In genomic region chr17:17239832-17240231, GRCh38 we compare ENCODE assay signal across 27 cellular contexts. TPM values are rescaled to one million over a fixed set of nuclear protein-coding genes. Genes with fewer than 3 reads are reported as not detected.
DNase-seq lines count a peak whose midpoint lies in the region; ATAC-seq, FAIRE-seq and TF ChIP-seq lines count a peak whose summit lies in the region.
"Had no signal": no experiment of that assay in that cellular context is flagged by ENCODE, and none has a peak within 500 bp of the region (broad histone marks: within the 10 kb centered on the region; RNA-seq: fewer than 3 reads in every experiment).

No MANE protein-coding gene starts in this region.

- H3K9me3 ChIP-seq in OCI-LY1 (ENCODE audit: low read length) (no peaks in the 10 kb centered on the region), K562 (replicated peaks; ENCODE audit: control insufficient read depth, insufficient read depth, low read depth, low read length) (no peaks in the 10 kb centered on the region), SK-N-SH (no peaks in the 10 kb centered on the region)
- H3K9me3 ChIP-seq: BE2C, left ventricle myocardium inferior, SJSA1, thyroid gland had no signal

- intact Hi-C loops in K562 (cut with micrococcal nuclease): no loop called here

- peaks cover 26% of the 10 kb centered on the region for H3K4me1 ChIP-seq in OCI-LY1 (ENCODE audit: insufficient read depth, low read length, severe bottlenecking)
- H3K4me1 ChIP-seq in K562 (replicated peaks in 1 of 2; ENCODE audit: control insufficient read depth in 2 of 2, insufficient read depth in 2 of 2, low read length in 2 of 2): peaks cover 8 to 11% of the 10 kb centered on the region in 2 experiments; a peak in 4 of 5 replicates
- H3K4me1 ChIP-seq in SK-N-SH (ENCODE audit: control insufficient read depth in 1 of 2, insufficient read depth in 2 of 2, low read depth in 1 of 2, low read length in 1 of 2): peaks cover 4 to 12% of the 10 kb centered on the region in 2 experiments; a peak in 3 of 4 replicates
- H3K4me1 ChIP-seq: BE2C had no signal

- no peak for FAIRE-seq in K562 (lab: Jason Lieb, UNC)
- FAIRE-seq: H54 had no signal

- H3K9me2 ChIP-seq in OCI-LY1 (ENCODE audit: low read depth, low read length): no peaks in the 10 kb centered on the region
- no peaks in the 10 kb centered on the region for H3K9me2 ChIP-seq in SK-N-SH

- H3K4me3 ChIP-seq in OCI-LY1 (ENCODE audit: low read depth, low read length, poor library complexity, severe bottlenecking) (no peak overlapping the region), K562 (no peak overlapping the region), SK-N-SH (ENCODE audit: low read depth in 2 of 2, low read length in 1 of 2) (no peak overlapping the region)
- H3K4me3 ChIP-seq: left ventricle myocardium inferior, SJSA1, thyroid gland had no signal

- H4K20me1 ChIP-seq in OCI-LY1 (ENCODE audit: insufficient read depth, low read length): no peaks in the 10 kb centered on the region
- peaks cover 17% of the 10 kb centered on the region for H4K20me1 ChIP-seq in K562 (replicated peaks; ENCODE audit: control insufficient read depth, insufficient read depth, low read length)
- peaks cover 14% of the 10 kb centered on the region for H4K20me1 ChIP-seq in SK-N-SH (ENCODE audit: insufficient read depth)

- H2AFZ ChIP-seq in OCI-LY1 (ENCODE audit: low read length) (no peak overlapping the region), K562 (ENCODE audit: low read depth, low read length) (peak overlapping the region; percentile 70), SK-N-SH (ENCODE audit: low read depth) (no peak overlapping the region)

- 7% methylated on average over 1 of the region's 1 CpG for WGBS in K562 (ENCODE audit: insufficient coverage, low coverage, missing lambda C conversion rate)
- WGBS in SK-N-SH (ENCODE audit: low lambda C conversion rate): 80% methylated on average over 1 of the region's 1 CpG

- H3K9me1 ChIP-seq in K562 (ENCODE audit: control insufficient read depth, insufficient read depth, low read length): peaks cover 2% of the 10 kb centered on the region

- CTCF ChIA-PET in K562 (lab: Yijun Ruan, JAX; ENCODE audit: low intra/inter-chr PET ratio) (no interaction called here), SK-N-SH (lab: Yijun Ruan, JAX) (interaction anchor here (1.0 kb wide), 1 partner anchor 31 kb away, joined by 3 read pairs; no protein-coding TSS in a partner anchor)

- no peak for ATAC-seq in K562
- ATAC-seq: activated CD8-positive, alpha-beta memory T cell treated with anti-CD3 and anti-CD28 coated beads, Interleukin-2, amount 10 ng/mL, durations not matched to agents 7 days and 5 days; T-helper 17 cell had no signal

- H3K27me3 ChIP-seq in OCI-LY1 (ENCODE audit: insufficient read depth, low read length) (no peaks in the 10 kb centered on the region), K562 (ENCODE audit: control insufficient read depth in 2 of 2, insufficient read depth in 2 of 2, low read length in 2 of 2) (no peaks in the 10 kb centered on the region), SK-N-SH (ENCODE audit: insufficient read depth) (no peaks in the 10 kb centered on the region)
- H3K27me3 ChIP-seq: BE2C, SJSA1, thyroid gland had no signal

- H3K27me3 Mint-ChIP-seq in activated naive CD4-positive, alpha-beta T cell treated with anti-CD3 and anti-CD28 coated beads, Interleukin-2, amount 50 U/mL, for 24 hours: no peaks in the 10 kb centered on the region
- no peaks in the 10 kb centered on the region for H3K27me3 Mint-ChIP-seq in type B pancreatic cell
- H3K27me3 Mint-ChIP-seq: activated CD8-positive, alpha-beta memory T cell treated with anti-CD3 and anti-CD28 coated beads, Interleukin-2, amount 10 ng/mL, durations not matched to agents 7 days and 5 days; stimulated activated naive CD8-positive, alpha-beta T cell treated with anti-CD3 and anti-CD28 coated beads, Interleukin-15, Interleukin-2, amounts not matched to agents 100 ng/mL and 50 ng/mL, for 24 hours; T-helper 17 cell had no signal

- no peak for DNase-seq in activated naive CD4-positive, alpha-beta T cell treated with Interleukin-2 at 50 U/mL for 16 hours
- DNase-seq in K562 (ENCODE audit: extremely low read depth in 1 of 4, low spot score in 3 of 4) (peak in 2 of 4 experiments; percentile 32 to 34), type B pancreatic cell (ENCODE audit: extremely low spot score, unreplicated experiment) (no peak), SK-N-SH (no peak), retina (no peak)
- DNase-seq: ACHN; activated CD4-positive, alpha-beta T cell treated with anti-CD3 and anti-CD28 coated beads, Interleukin-2, amount 10 ng/mL, durations not matched to agents 24 days and 14 days; activated CD8-positive, alpha-beta memory T cell treated with anti-CD3 and anti-CD28 coated beads, Interleukin-2, amount 10 ng/mL, durations not matched to agents 7 days and 5 days; activated gamma-delta T cell treated with Interleukin-2 at 50 U/mL for 16 hours; BE2C; COR-L47; DMS79; GDM1; islet precursor cell; left ventricle myocardium inferior; mesendoderm; NCI-H1105 treated with DMSO at 0.1 percent for 48 hours; NCI-H1930; NCI-H69; T-helper 17 cell; thyroid gland; WERI-Rb-1 had no signal

- peak overlapping the region; percentile 58 for H3K4me3 Mint-ChIP-seq in activated naive CD4-positive, alpha-beta T cell treated with anti-CD3 and anti-CD28 coated beads, Interleukin-2, amount 50 U/mL, for 24 hours
- H3K4me3 Mint-ChIP-seq in type B pancreatic cell: peak overlapping the region; percentile 76

- BruUV-seq in K562 (replicated peaks; lab: Mats Ljungman, UMichigan): no TSS peak

- H3K4me2 ChIP-seq in OCI-LY1 (ENCODE audit: low read length) (no peak overlapping the region), K562 (ENCODE audit: insufficient read depth, low read length) (no peak overlapping the region), SK-N-SH (no peak overlapping the region)

- H3F3A ChIP-seq in OCI-LY1 (ENCODE audit: insufficient read depth, low read length): no peaks in the 10 kb centered on the region
- H3F3A ChIP-seq in SK-N-SH (replicated peaks; ENCODE audit: insufficient read depth): no peaks in the 10 kb centered on the region

- TF ChIP-seq CTCF in OCI-LY1 (IDR thresholded peaks at IDR 0.05; ENCODE audit: low read length) (no peak), K562 (IDR thresholded peaks at IDR 0.05 in 2 of 3, conservative IDR thresholded peaks at IDR 0.05 in 1 of 3; ENCODE audit: insufficient read depth in 2 of 3, low read depth in 1 of 3, low read length in 3 of 3) (no peak), type B pancreatic cell (conservative IDR thresholded peaks at IDR 0.05) (no peak), SK-N-SH (IDR thresholded peaks at IDR 0.05) (no peak)

- peaks cover 30% of the 10 kb centered on the region for H3K4me1 Mint-ChIP-seq in activated naive CD4-positive, alpha-beta T cell treated with anti-CD3 and anti-CD28 coated beads, Interleukin-2, amount 50 U/mL, for 24 hours
- peaks cover 16% of the 10 kb centered on the region for H3K4me1 Mint-ChIP-seq in type B pancreatic cell (ENCODE audit: unreplicated experiment)

- no peaks in the 10 kb centered on the region for H3K36me3 Mint-ChIP-seq in activated naive CD4-positive, alpha-beta T cell treated with anti-CD3 and anti-CD28 coated beads, Interleukin-2, amount 50 U/mL, for 24 hours
- H3K36me3 Mint-ChIP-seq in type B pancreatic cell: no peaks in the 10 kb centered on the region
- H3K36me3 Mint-ChIP-seq: activated CD8-positive, alpha-beta memory T cell treated with anti-CD3 and anti-CD28 coated beads, Interleukin-2, amount 10 ng/mL, durations not matched to agents 7 days and 5 days had no signal

- H3K27ac ChIP-seq in OCI-LY1 (ENCODE audit: low read depth, low read length, poor library complexity, severe bottlenecking): peak overlapping the region; percentile 1
- H3K27ac ChIP-seq in K562 (ENCODE audit: extremely low read depth, low read depth, low read length): peak overlapping the region; percentile 50; the same call in 1 of the 3 replicates
- H3K27ac ChIP-seq in SK-N-SH (ENCODE audit: low read depth in 2 of 2, low read length in 1 of 2): no peak overlapping the region
- H3K27ac ChIP-seq: left ventricle myocardium inferior, SJSA1, thyroid gland, WERI-Rb-1 had no signal

- H3K9ac ChIP-seq in OCI-LY1 (ENCODE audit: low read length) (no peak overlapping the region), K562 (ENCODE audit: insufficient read depth in 1 of 2, low read depth in 2 of 2, low read length in 2 of 2) (peak overlapping the region in 1 of 2 experiments; percentile 16; a peak in 1 of 4 replicates), SK-N-SH (no peak overlapping the region)

- TF ChIP-seq POLR2A in K562 (conservative IDR thresholded peaks at IDR 0.05): no peak

- H3K36me3 ChIP-seq in OCI-LY1 (ENCODE audit: insufficient read depth, low read length) (peaks cover 8% of the 10 kb centered on the region; the same call in 1 of the 2 replicates), K562 (ENCODE audit: control insufficient read depth, insufficient read depth, low read length) (peaks cover 6% of the 10 kb centered on the region; the same call in 1 of the 3 replicates), SK-N-SH (replicated peaks in 1 of 2; ENCODE audit: control insufficient read depth in 1 of 2, insufficient read depth in 2 of 2, low read length in 1 of 2) (no peaks in the 10 kb centered on the region)
- H3K36me3 ChIP-seq: BE2C, left ventricle myocardium inferior, SJSA1, thyroid gland had no signal

- no peak for TF ChIP-seq RAD21 in K562 (CRISPR knock-in tag; conservative IDR thresholded peaks at IDR 0.05 in 1 of 2, IDR thresholded peaks at IDR 0.05 in 1 of 2)
- no peak for TF ChIP-seq RAD21 in SK-N-SH (IDR thresholded peaks at IDR 0.05; ENCODE audit: low read length)

- no peak overlapping the region for H3K27ac Mint-ChIP-seq in activated naive CD4-positive, alpha-beta T cell treated with anti-CD3 and anti-CD28 coated beads, Interleukin-2, amount 50 U/mL, for 24 hours
- H3K27ac Mint-ChIP-seq in type B pancreatic cell: no peak overlapping the region
- H3K27ac Mint-ChIP-seq: activated CD4-positive, alpha-beta T cell treated with anti-CD3 and anti-CD28 coated beads, Interleukin-2, amount 10 ng/mL, durations not matched to agents 24 days and 14 days; activated CD8-positive, alpha-beta memory T cell treated with anti-CD3 and anti-CD28 coated beads, Interleukin-2, amount 10 ng/mL, durations not matched to agents 7 days and 5 days; stimulated activated naive CD8-positive, alpha-beta T cell treated with anti-CD3 and anti-CD28 coated beads, Interleukin-15, Interleukin-2, amounts not matched to agents 100 ng/mL and 50 ng/mL, for 24 hours; T-helper 17 cell had no signal

- no peaks in the 10 kb centered on the region for H3K9me3 Mint-ChIP-seq in activated naive CD4-positive, alpha-beta T cell treated with anti-CD3 and anti-CD28 coated beads, Interleukin-2, amount 50 U/mL, for 24 hours
- no peaks in the 10 kb centered on the region for H3K9me3 Mint-ChIP-seq in type B pancreatic cell
- H3K9me3 Mint-ChIP-seq: activated CD4-positive, alpha-beta T cell treated with anti-CD3 and anti-CD28 coated beads, Interleukin-2, amount 10 ng/mL, durations not matched to agents 24 days and 14 days; stimulated activated naive CD8-positive, alpha-beta T cell treated with anti-CD3 and anti-CD28 coated beads, Interleukin-15, Interleukin-2, amounts not matched to agents 100 ng/mL and 50 ng/mL, for 24 hours had no signal

- POLR2A ChIA-PET in K562 (lab: Yijun Ruan, JAX) (no interaction called here), SK-N-SH (lab: Yijun Ruan, JAX) (no interaction called here)

- H3K79me2 ChIP-seq in OCI-LY1 (ENCODE audit: insufficient read depth, low read length) (peaks cover 18% of the 10 kb centered on the region; the same call in 1 of the 2 replicates), K562 (ENCODE audit: control insufficient read depth, insufficient read depth, low read length) (peaks cover 23% of the 10 kb centered on the region), SK-N-SH (ENCODE audit: insufficient read depth) (peaks cover 21% of the 10 kb centered on the region)

- TF ChIP-seq EP300 in K562 (IDR thresholded peaks at IDR 0.05; ENCODE audit: low read length) (no peak), SK-N-SH (IDR thresholded peaks at IDR 0.05; ENCODE audit: borderline replicate concordance in 1 of 2, low read depth in 1 of 2, low read length in 1 of 2) (no peak)

- in situ Hi-C loops in K562 (cut with MboI): no loop called here

RNA-seq across cellular contexts. Expression of gene FLCN, which starts 2.9 kb away (rescaled TPM):
- 103 and 239 TPM in 2 replicates for total RNA-seq in K562 (2011; cell fraction: chromatin; rRNA removed; ENCODE audit: low replicate concordance)
- total RNA-seq in K562 (2011; cell fraction: nucleolus; rRNA removed): 94.7 and 106 TPM in 2 replicates
- 92.5 and 107 TPM in 2 replicates for total RNA-seq in K562 (2011; cell fraction: nucleoplasm; rRNA removed)
- total RNA-seq in K562 (2014; rRNA removed): 17.9 and 23.2 TPM in 2 replicates
- total RNA-seq in K562 (2014; rRNA removed; fragmentation: Illumina TruSeq; extraction: Trizol): 10.0 and 10.7 TPM in 2 replicates
- total RNA-seq in K562 (2015; rRNA removed; fragmentation: Illumina TruSeq; extraction: Trizol): 20.7 and 22.5 TPM in 2 replicates
- 31.1 and 33.5 TPM in 2 replicates for total RNA-seq in K562 (2021)
- 10.9 and 12.2 TPM in 2 replicates for polyA plus RNA-seq in K562 (2011; rRNA removed)
- polyA plus RNA-seq in K562 (2011; cell fraction: cytosol; rRNA removed): 9.9 and 10.6 TPM in 2 replicates
- 22.7 and 40.7 TPM in 2 replicates for polyA plus RNA-seq in K562 (2011; cell fraction: nucleus; rRNA removed)
- polyA plus RNA-seq in K562 (2012): 22.0 and 26.6 TPM in 2 replicates
- 10.7 and 14.5 TPM in 2 replicates for polyA plus RNA-seq in K562 (2014; fragmentation: Illumina TruSeq; extraction: Trizol)
- 1 to 10 TPM; 1.6 to 1.8 TPM for polyA plus RNA-seq in K562 (2014; fragmentation: Nextera tagmentation; extraction: Ambion mirVana)
- polyA plus RNA-seq in K562 (2014; rRNA removed): 15.9 and 17.4 TPM in 2 replicates
- polyA minus RNA-seq in K562 (2011; rRNA and poly(A)+ RNA removed): 11.5 and 19.0 TPM in 2 replicates
- 9.4 and 10.0 TPM in 2 replicates for polyA minus RNA-seq in K562 (2011; cell fraction: cytosol; rRNA and poly(A)+ RNA removed)
- 17.8 and 19.1 TPM in 2 replicates for polyA minus RNA-seq in K562 (2011; cell fraction: nucleus; rRNA and poly(A)+ RNA removed)
- 55.8 and 60.9 TPM in 2 replicates for total RNA-seq in type B pancreatic cell (ENCODE audit: low replicate concordance)
- polyA plus RNA-seq in SK-N-SH (2012; rRNA removed): 14.6 and 18.0 TPM in 2 replicates
- polyA plus RNA-seq in SK-N-SH (2012; cell fraction: cytosol; rRNA removed): 3.8 and 5.7 TPM in 2 replicates
- polyA plus RNA-seq in SK-N-SH (2012; cell fraction: nucleus; rRNA removed): 83.5 and 87.5 TPM in 2 replicates

RNA-seq across cellular contexts. Expression of gene PLD6, which starts 33.7 kb away (rescaled TPM):
- 18.1 and 27.4 TPM in 2 replicates for total RNA-seq in K562 (2011; cell fraction: chromatin; rRNA removed; ENCODE audit: low replicate concordance)
- total RNA-seq in K562 (2011; cell fraction: nucleolus; rRNA removed): 21.3 and 28.2 TPM in 2 replicates
- total RNA-seq in K562 (2011; cell fraction: nucleoplasm; rRNA removed): 27.1 and 28.1 TPM in 2 replicates
- total RNA-seq in K562 (2014; rRNA removed): 10.0 and 13.9 TPM in 2 replicates
- 6.5 and 7.4 TPM in 2 replicates for total RNA-seq in K562 (2014; rRNA removed; fragmentation: Illumina TruSeq; extraction: Trizol)
- total RNA-seq in K562 (2015; rRNA removed; fragmentation: Illumina TruSeq; extraction: Trizol): 6.5 and 6.9 TPM in 2 replicates
- total RNA-seq in K562 (2021): 12.5 and 13.3 TPM in 2 replicates
- polyA plus RNA-seq in K562 (2011; rRNA removed): 7.5 and 9.3 TPM in 2 replicates
- 9.3 and 9.5 TPM in 2 replicates for polyA plus RNA-seq in K562 (2011; cell fraction: cytosol; rRNA removed)
- 6.9 and 7.1 TPM in 2 replicates for polyA plus RNA-seq in K562 (2011; cell fraction: nucleus; rRNA removed)
- 3.2 and 6.1 TPM in 2 replicates for polyA plus RNA-seq in K562 (2012)
- polyA plus RNA-seq in K562 (2014; fragmentation: Illumina TruSeq; extraction: Trizol): 9.4 and 10.8 TPM in 2 replicates
- 10 to 100 TPM in 1 of 2 experiments, 1 to 10 TPM in 1; 3.6 to 15.6 TPM for polyA plus RNA-seq in K562 (2014; fragmentation: Nextera tagmentation; extraction: Ambion mirVana)
- polyA plus RNA-seq in K562 (2014; rRNA removed): 11.3 and 13.9 TPM in 2 replicates
- polyA minus RNA-seq in K562 (2011; rRNA and poly(A)+ RNA removed): 7.9 and 13.4 TPM in 2 replicates
- polyA minus RNA-seq in K562 (2011; cell fraction: cytosol; rRNA and poly(A)+ RNA removed): 6.2 and 6.7 TPM in 2 replicates
- polyA minus RNA-seq in K562 (2011; cell fraction: nucleus; rRNA and poly(A)+ RNA removed): 4.4 and 4.6 TPM in 2 replicates
- 0.43 and 1.5 TPM in 2 replicates for total RNA-seq in type B pancreatic cell (ENCODE audit: low replicate concordance)
- polyA plus RNA-seq in SK-N-SH (2012; rRNA removed): 3.7 and 4.5 TPM in 2 replicates
- polyA plus RNA-seq in SK-N-SH (2012; cell fraction: cytosol; rRNA removed): 4.3 and 4.9 TPM in 2 replicates
- 3.8 and 6.5 TPM in 2 replicates for polyA plus RNA-seq in SK-N-SH (2012; cell fraction: nucleus; rRNA removed)

RNA-seq across cellular contexts. Expression of gene COPS3, which starts 41.2 kb away (rescaled TPM):
- total RNA-seq in K562 (2011; cell fraction: chromatin; rRNA removed; ENCODE audit: low replicate concordance): 119 and 128 TPM in 2 replicates
- 60.9 and 62.9 TPM in 2 replicates for total RNA-seq in K562 (2011; cell fraction: nucleolus; rRNA removed)
- 64.4 and 74.3 TPM in 2 replicates for total RNA-seq in K562 (2011; cell fraction: nucleoplasm; rRNA removed)
- total RNA-seq in K562 (2014; rRNA removed): 92.4 and 95.2 TPM in 2 replicates
- total RNA-seq in K562 (2014; rRNA removed; fragmentation: Illumina TruSeq; extraction: Trizol): 167 and 182 TPM in 2 replicates
- 154 and 161 TPM in 2 replicates for total RNA-seq in K562 (2015; rRNA removed; fragmentation: Illumina TruSeq; extraction: Trizol)
- 119 and 128 TPM in 2 replicates for total RNA-seq in K562 (2021)
- polyA plus RNA-seq in K562 (2011; rRNA removed): 160 and 179 TPM in 2 replicates
- 93.6 and 114 TPM in 2 replicates for polyA plus RNA-seq in K562 (2011; cell fraction: cytosol; rRNA removed)
- 63.3 and 81.3 TPM in 2 replicates for polyA plus RNA-seq in K562 (2011; cell fraction: nucleus; rRNA removed)
- polyA plus RNA-seq in K562 (2012): 103 and 124 TPM in 2 replicates
- 162 and 170 TPM in 2 replicates for polyA plus RNA-seq in K562 (2014; fragmentation: Illumina TruSeq; extraction: Trizol)
- 100 to 1,000 TPM; 284 to 295 TPM for polyA plus RNA-seq in K562 (2014; fragmentation: Nextera tagmentation; extraction: Ambion mirVana)
- 118 and 126 TPM in 2 replicates for polyA plus RNA-seq in K562 (2014; rRNA removed)
- 150 and 151 TPM in 2 replicates for polyA minus RNA-seq in K562 (2011; rRNA and poly(A)+ RNA removed)
- 68.0 and 87.3 TPM in 2 replicates for polyA minus RNA-seq in K562 (2011; cell fraction: cytosol; rRNA and poly(A)+ RNA removed)
- polyA minus RNA-seq in K562 (2011; cell fraction: nucleus; rRNA and poly(A)+ RNA removed): 29.8 and 42.8 TPM in 2 replicates
- total RNA-seq in type B pancreatic cell (ENCODE audit: low replicate concordance): 59.0 and 63.1 TPM in 2 replicates
- 64.8 and 76.7 TPM in 2 replicates for polyA plus RNA-seq in SK-N-SH (2012; rRNA removed)
- 80.7 and 83.8 TPM in 2 replicates for polyA plus RNA-seq in SK-N-SH (2012; cell fraction: cytosol; rRNA removed)
- polyA plus RNA-seq in SK-N-SH (2012; cell fraction: nucleus; rRNA removed): 44.8 and 69.0 TPM in 2 replicates

Comparison
In these comparisons a context has a peak if more than half of its experiments do, and no peak if none do; other contexts are left out.
1. H3K27ac ChIP-seq: peak in OCI-LY1 (single experiment) and K562 (single experiment); none in SK-N-SH (0 of 2).